Comparison of ENCODE assay signal across 8 cellular contexts in the genomic region with DNA sequence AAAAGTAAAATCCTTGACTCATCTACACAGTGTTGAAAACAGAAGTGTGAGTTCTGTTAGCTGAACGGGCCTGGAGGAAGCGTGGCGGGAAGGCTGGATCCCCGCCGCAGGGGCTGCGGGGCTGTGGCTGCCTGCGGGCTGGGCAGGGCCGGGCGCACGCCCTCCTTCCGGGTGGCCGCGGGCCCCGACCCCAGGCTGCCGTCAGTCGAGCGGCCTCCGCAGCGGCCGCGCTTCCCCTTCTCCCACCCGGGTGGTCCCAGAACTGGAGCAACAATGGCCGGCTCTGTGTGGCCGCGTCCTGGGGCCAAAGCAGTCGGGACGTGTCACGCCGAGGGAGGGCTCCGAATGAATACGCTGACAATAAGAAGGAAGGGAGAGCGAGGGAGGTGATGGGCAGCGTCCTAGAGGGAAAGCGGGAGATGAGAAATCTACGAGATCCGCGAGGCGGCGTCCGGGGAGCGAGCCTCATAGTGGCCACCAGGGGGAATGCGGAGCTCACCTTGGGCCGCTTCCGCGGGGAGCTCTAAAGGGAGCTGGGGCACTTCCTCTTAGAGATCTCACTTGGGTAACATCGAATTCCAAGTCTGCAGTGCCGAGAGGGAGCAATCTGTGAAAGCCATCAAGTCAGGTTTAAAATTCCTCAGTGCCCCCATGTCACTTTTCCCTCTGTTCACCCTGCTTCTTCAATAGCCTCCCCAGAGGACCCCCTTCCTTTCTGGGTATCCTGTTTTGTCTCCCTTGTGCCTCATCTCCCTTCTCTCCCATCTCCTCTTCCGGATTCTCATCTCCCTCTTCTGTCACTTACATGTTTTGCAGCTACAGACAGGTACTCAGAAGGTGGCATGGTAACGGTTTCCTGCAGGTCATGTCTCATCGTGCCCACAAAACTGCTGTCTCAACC.
DNase-seq lines count a peak whose midpoint lies in the region; ATAC-seq, FAIRE-seq and TF ChIP-seq lines count a peak whose summit lies in the region.

No MANE protein-coding gene starts in this region.

- H3K27ac ChIP-seq in kidney (ENCODE audit: low read depth in 2 of 2, low read length in 2 of 2): peak overlapping the region in 1 of 2 donors; percentile 5

- H3K9ac ChIP-seq in kidney (ENCODE audit: low read length in 2 of 2): peak overlapping the region; percentile 17 to 37

- peak overlapping the region; percentile 60 to 64 for H3K4me3 ChIP-seq in kidney (ENCODE audit: low read length in 2 of 2)

- H3K9me3 ChIP-seq in kidney (ENCODE audit: control insufficient read depth in 1 of 2, low read length in 2 of 2): no peaks in the 10 kb centered on the region

- intact Hi-C loops in kidney (cut with DNase I): no loop called here

- ATAC-seq in GM18861 (IDR thresholded peaks at IDR 0.05; ENCODE audit: unreplicated experiment) (peak; percentile 71), HG03095 (IDR thresholded peaks at IDR 0.05; ENCODE audit: unreplicated experiment) (peak; percentile 73)

- in situ Hi-C loops in ACHN (cut with HindIII; ENCODE audit: low pct_ligation_motif_present, low pct_unique_long_range_greater_than_20kb, low sequenced_read_pairs): no loop called here

- H3K4me1 ChIP-seq in kidney (ENCODE audit: control insufficient read depth in 1 of 2, insufficient read depth in 1 of 2, low read depth in 1 of 2, low read length in 2 of 2): peaks cover 0 to 10% of the 10 kb centered on the region in 2 donors

- FAIRE-seq in kidney (lab: Jason Lieb, UNC): no peak

- H3K36me3 ChIP-seq in kidney (ENCODE audit: control insufficient read depth in 1 of 2, insufficient read depth in 2 of 2, low read length in 2 of 2): no peaks in the 10 kb centered on the region

- peak; percentile 73 for TF ChIP-seq CTCF in kidney (IDR thresholded peaks at IDR 0.05; ENCODE audit: borderline replicate concordance, extremely low read depth, insufficient read depth)

- DNase-seq in ACHN (peak; percentile 77), NCI-H2171 treated with DMSO at 0.1 percent for 48 hours (lab: John Stamatoyannopoulos, UW) (peak; percentile 72), cerebellum (ENCODE audit: low spot score) (peak; percentile 68), kidney (peak; percentile 91)
- peak; percentile 7 for DNase-seq in activated CD4-positive, CD25-positive, alpha-beta regulatory T cell treated with anti-CD3 and anti-CD28 coated beads, Interleukin-2, amount 50 U/mL, for 16 hours (ENCODE audit: low read depth, low spot score)
- peak; percentile 66 for DNase-seq in stimulated activated CD4-positive, alpha-beta T cell treated with anti-CD3 and anti-CD28 coated beads, Interleukin-12 subunit alpha, Interleukin-12 subunit beta, amount 100 ng/mL, for 4 hours

Comparison
In these comparisons a context has a peak if more than half of its experiments do, and no peak if none do; other contexts are left out.
1. DNase-seq: peak in every context shown above with its lines; median percentile 91 in kidney; 77 in ACHN; 72 in NCI-H2171 treated with DMSO at 0.1 percent for 48 hours; 68 in cerebellum; 66 in stimulated activated CD4-positive, alpha-beta T cell treated with anti-CD3 and anti-CD28 coated beads, Interleukin-12 subunit alpha, Interleukin-12 subunit beta, amount 100 ng/mL, for 4 hours; 7 in activated CD4-positive, CD25-positive, alpha-beta regulatory T cell treated with anti-CD3 and anti-CD28 coated beads, Interleukin-2, amount 50 U/mL, for 16 hours.